20 cellular contexts compared by ENCODE assay signal in genomic region chr16:89036776-89037175, GRCh38. TPM values are rescaled to one million over a fixed set of nuclear protein-coding genes. Genes with fewer than 3 reads are reported as not detected.
"Had no signal": no experiment of that assay in that cellular context is flagged by ENCODE, and none has a peak within 500 bp of the region (broad histone marks: within the 10 kb centered on the region; RNA-seq: fewer than 3 reads in every experiment).

No MANE protein-coding gene starts in this region.

- H3K4me3 ChIP-seq: coronary artery, gastrocnemius medialis, mucosa of descending colon, suprapubic skin, tibial artery, upper lobe of right lung had no signal

- ATAC-seq: effector memory CD8-positive, alpha-beta T cell; gastrocnemius medialis had no signal

- H3K4me3 Mint-ChIP-seq: activated CD8-positive, alpha-beta T cell treated with anti-CD3 and anti-CD28 coated beads for 36 hours; activated T-cell treated with anti-CD3 and anti-CD28 coated beads, Interleukin-2, amount 50 U/mL, for 4 hours; effector memory CD8-positive, alpha-beta T cell; natural killer cell treated with Interleukin-12 subunit alpha and Interleukin-12 subunit beta and Interleukin-15 and Interleukin-18, amount 100 ng/mL, for 72 hours; WTC11 had no signal

- H3K36me3 ChIP-seq: gastrocnemius medialis, neutrophil, suprapubic skin, tibial artery, upper lobe of right lung had no signal

- DNase-seq: activated CD4-positive, alpha-beta T cell treated with anti-CD3 and anti-CD28 coated beads for 1 hour; activated T-cell treated with anti-CD3 and anti-CD28 coated beads, Interleukin-2, amount 50 U/mL, for 4 hours; cerebellar nuclear complex; effector memory CD8-positive, alpha-beta T cell; gastrocnemius medialis; hippocampal formation; tibial artery; upper lobe of right lung had no signal

- H3K27ac Mint-ChIP-seq: activated CD8-positive, alpha-beta T cell treated with anti-CD3 and anti-CD28 coated beads for 36 hours; activated T-helper 2 cell treated with anti-CD3 and anti-CD28 coated beads, Interferon-gamma antibody, Interleukin-2, Interleukin-4, amounts not matched to agents 10 μg/mL and 5 μg/mL and 100 μg/mL, durations not matched to agents 14 hours and 24 hours and 36 hours; effector memory CD8-positive, alpha-beta T cell; natural killer cell treated with Interleukin-12 subunit alpha and Interleukin-12 subunit beta and Interleukin-15 and Interleukin-18, amount 100 ng/mL, for 72 hours; progenitor cell of endocrine pancreas; WTC11 had no signal

- H3K9me3 ChIP-seq: gastrocnemius medialis, mucosa of descending colon, neutrophil, suprapubic skin, tibial artery, upper lobe of right lung had no signal

- H3K4me1 ChIP-seq: gastrocnemius medialis, suprapubic skin, tibial artery had no signal

- H3K27ac ChIP-seq: coronary artery, gastrocnemius medialis, neutrophil, suprapubic skin, tibial artery, upper lobe of right lung had no signal

- H3K36me3 Mint-ChIP-seq: WTC11 had no signal

- H3K9me3 Mint-ChIP-seq: activated CD8-positive, alpha-beta T cell treated with anti-CD3 and anti-CD28 coated beads for 36 hours; activated T-cell treated with anti-CD3 and anti-CD28 coated beads, Interleukin-2, amount 50 U/mL, for 4 hours; activated T-helper 2 cell treated with anti-CD3 and anti-CD28 coated beads, Interferon-gamma antibody, Interleukin-2, Interleukin-4, amounts not matched to agents 10 μg/mL and 5 μg/mL and 100 μg/mL, durations not matched to agents 14 hours and 24 hours and 36 hours; effector memory CD8-positive, alpha-beta T cell; natural killer cell treated with Interleukin-12 subunit alpha and Interleukin-12 subunit beta and Interleukin-15 and Interleukin-18, amount 100 ng/mL, for 72 hours had no signal

RNA-seq across cellular contexts. Expression of gene CBFA2T3, which starts 59.8 kb away (rescaled TPM):
- total RNA-seq: lung microvascular endothelial cell, osteocyte, renal cortical epithelial cell had no signal
